In genomic region chr3:152196782-152197181, GRCh38 we compare ENCODE assay signal across 9 cellular contexts.
A peak's percentile ranks its signal among the peaks of the same experiment; 100 is the strongest.
DNase-seq lines count a peak whose midpoint lies in the region; ATAC-seq and FAIRE-seq lines count a peak whose summit lies in the region.
"Had no signal": no experiment of that assay in that cellular context is flagged by ENCODE, and none has a peak within 500 bp of the region (broad histone marks: within the 10 kb centered on the region; RNA-seq: fewer than 3 reads in every experiment).

No MANE protein-coding gene starts in this region.

- FAIRE-seq in small intestine (lab: Jason Lieb, UNC), result peak; percentile 41

- 14 to 26% (median 23%) methylated on average over 2 of the region's 2 CpGs for WGBS in small intestine, 3 donors

- no peak overlapping the region for H3K4me3 ChIP-seq in small intestine (ENCODE audit: low read depth in 1 of 2, low read length in 2 of 2)

- H3K36me3 ChIP-seq in small intestine (ENCODE audit: control insufficient read depth in 2 of 2, insufficient read depth in 2 of 2, low read length in 2 of 2), result no peaks in the 10 kb centered on the region

- H3K9me3 ChIP-seq in small intestine (ENCODE audit: control insufficient read depth, low read depth), result no peaks in the 10 kb centered on the region

- H3K27ac Mint-ChIP-seq in activated CD8-positive, alpha-beta T cell treated with anti-CD3 and anti-CD28 coated beads, Interleukin-2, amount 10 ng/mL, durations not matched to agents 7 days and 5 days, result peak overlapping the region; percentile 92

- no peak for ATAC-seq in activated T-cell treated with anti-CD3 and anti-CD28 coated beads, Interleukin-2, amount 50 U/mL, for 4 hours
- peak; percentile 43 for ATAC-seq in HG03139 (IDR thresholded peaks at IDR 0.05; ENCODE audit: unreplicated experiment)
- no peak for ATAC-seq in activated CD8-positive, alpha-beta T cell treated with anti-CD3 and anti-CD28 coated beads, Interleukin-2, amount 10 ng/mL, durations not matched to agents 7 days and 5 days

- no peak overlapping the region for H3K27ac ChIP-seq in small intestine (ENCODE audit: low read depth in 1 of 2, low read length in 1 of 2)
- H3K27ac ChIP-seq: C4-2B had no signal

- CTCF ChIA-PET in activated CD8-positive, alpha-beta T cell treated with anti-CD3 and anti-CD28 coated beads, Interleukin-2, amount 10 ng/mL, durations not matched to agents 7 days and 5 days (lab: Charles Lee), result no interaction called here

- no peaks in the 10 kb centered on the region for H3K4me1 ChIP-seq in small intestine (ENCODE audit: control insufficient read depth in 2 of 2, insufficient read depth in 1 of 2, low read depth in 1 of 2, low read length in 1 of 2)

- no peaks in the 10 kb centered on the region for H3K36me3 Mint-ChIP-seq in activated T-cell treated with anti-CD3 and anti-CD28 coated beads, Interleukin-2, amount 50 U/mL, for 4 hours (ENCODE audit: insufficient read depth)
- H3K36me3 Mint-ChIP-seq in activated CD8-positive, alpha-beta T cell treated with anti-CD3 and anti-CD28 coated beads, Interleukin-2, amount 10 ng/mL, durations not matched to agents 7 days and 5 days (ENCODE audit: low read depth), result peaks cover 4% of the 10 kb centered on the region

- H3K27me3 Mint-ChIP-seq in activated T-cell treated with anti-CD3 and anti-CD28 coated beads, Interleukin-2, amount 50 U/mL, for 4 hours (ENCODE audit: low read depth), result no peaks in the 10 kb centered on the region
- no peaks in the 10 kb centered on the region for H3K27me3 Mint-ChIP-seq in activated CD8-positive, alpha-beta T cell treated with anti-CD3 and anti-CD28 coated beads, Interleukin-2, amount 10 ng/mL, durations not matched to agents 7 days and 5 days (ENCODE audit: low read depth)

- H3K27me3 ChIP-seq in small intestine (ENCODE audit: control insufficient read depth in 2 of 2, insufficient read depth in 2 of 2, low read length in 2 of 2), result no peaks in the 10 kb centered on the region

- peak overlapping the region; percentile 61 for H3K4me3 Mint-ChIP-seq in activated T-cell treated with anti-CD3 and anti-CD28 coated beads, Interleukin-2, amount 50 U/mL, for 4 hours
- H3K4me3 Mint-ChIP-seq in activated CD8-positive, alpha-beta T cell treated with anti-CD3 and anti-CD28 coated beads, Interleukin-2, amount 10 ng/mL, durations not matched to agents 7 days and 5 days, result peak overlapping the region; percentile 67

- POLR2A ChIA-PET in activated CD8-positive, alpha-beta T cell treated with anti-CD3 and anti-CD28 coated beads, Interleukin-2, amount 10 ng/mL, durations not matched to agents 7 days and 5 days (lab: Charles Lee), result interaction anchor here (1.9 to 6.0 kb wide), 2 partner anchors 47 to 73 kb away, joined by 7 to 77 read pairs; partner anchors contain the start of gene MBNL1

- H3K9me3 Mint-ChIP-seq in activated T-cell treated with anti-CD3 and anti-CD28 coated beads, Interleukin-2, amount 50 U/mL, for 4 hours, result no peaks in the 10 kb centered on the region
- no peaks in the 10 kb centered on the region for H3K9me3 Mint-ChIP-seq in activated CD8-positive, alpha-beta T cell treated with anti-CD3 and anti-CD28 coated beads, Interleukin-2, amount 10 ng/mL, durations not matched to agents 7 days and 5 days (ENCODE audit: insufficient read depth)

- H3K4me1 Mint-ChIP-seq in activated T-cell treated with anti-CD3 and anti-CD28 coated beads, Interleukin-2, amount 50 U/mL, for 4 hours (ENCODE audit: low read depth), result peaks cover 85% of the 10 kb centered on the region
- H3K4me1 Mint-ChIP-seq in activated CD8-positive, alpha-beta T cell treated with anti-CD3 and anti-CD28 coated beads, Interleukin-2, amount 10 ng/mL, durations not matched to agents 7 days and 5 days (ENCODE audit: low read depth), result peaks cover 84% of the 10 kb centered on the region

- no peak for DNase-seq in activated T-cell treated with anti-CD3 and anti-CD28 coated beads, Interleukin-2, amount 50 U/mL, for 4 hours
- no peak for DNase-seq in activated T-cell treated with anti-CD3 and anti-CD28 coated beads for 4 hours
- no peak for DNase-seq in activated CD8-positive, alpha-beta T cell treated with anti-CD3 and anti-CD28 coated beads, Interleukin-2, amount 10 ng/mL, durations not matched to agents 7 days and 5 days
- no peak for DNase-seq in small intestine
- DNase-seq in amygdala (lab: John Stamatoyannopoulos, UW), result no peak
- no peak for DNase-seq in NCI-H1417 treated with DMSO at 0.1 percent for 48 hours (lab: John Stamatoyannopoulos, UW)
- DNase-seq in C1 segment of cervical spinal cord (lab: John Stamatoyannopoulos, UW), result no peak
